In the genomic region with DNA sequence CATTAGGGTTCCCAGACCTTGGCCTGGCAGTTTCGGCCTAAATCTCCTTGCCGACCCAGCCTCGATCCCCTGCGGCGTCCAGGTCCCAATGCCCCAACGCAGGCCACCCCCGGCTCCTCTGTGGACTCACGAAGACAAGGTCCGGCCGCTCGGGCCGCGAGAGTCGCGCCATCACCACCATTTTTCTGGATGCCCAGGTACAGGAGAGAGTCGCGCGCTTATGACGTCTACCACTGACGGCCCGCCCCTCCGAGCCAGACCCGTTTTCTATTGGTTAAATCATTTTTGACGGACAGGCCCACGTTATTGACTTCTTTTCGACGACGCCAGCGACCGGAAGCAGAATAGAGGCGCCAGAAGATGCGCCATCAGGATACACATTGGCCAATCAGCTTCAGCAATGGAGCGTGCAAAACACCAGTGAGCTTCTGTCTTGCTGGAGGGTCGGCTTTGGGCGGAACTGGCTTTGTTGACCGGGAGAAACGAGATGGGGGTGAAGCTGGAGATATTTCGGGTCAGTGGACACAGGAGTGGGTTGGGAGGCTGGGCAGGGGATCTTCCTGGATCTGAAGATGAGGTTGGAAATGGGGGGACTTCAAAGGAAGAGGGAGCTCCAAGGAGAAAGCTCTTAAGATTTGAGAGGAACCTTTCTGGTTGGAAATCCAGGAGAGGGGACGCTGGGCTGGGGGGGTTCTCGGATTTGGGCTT, we compare ENCODE assay signal across 1 cellular context.
TF ChIP-seq lines count a peak whose summit lies in the region.

A gene with protein sequence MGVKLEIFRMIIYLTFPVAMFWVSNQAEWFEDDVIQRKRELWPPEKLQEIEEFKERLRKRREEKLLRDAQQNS (plus strand): TSS at position 447 of the 708 bp plus-strand sequence. CDS start 41 bp downstream, at position 488.
A gene (minus strand): TSS at position 199 of the 708 bp plus-strand sequence. CDS start 18 bp downstream, at position 181.

TF ChIP-seq in HCT116, 20 proteins besides CTCF, POLR2A, EP300 and RAD21 (continued from another document):
- TF ChIP-seq, protein P1, sequence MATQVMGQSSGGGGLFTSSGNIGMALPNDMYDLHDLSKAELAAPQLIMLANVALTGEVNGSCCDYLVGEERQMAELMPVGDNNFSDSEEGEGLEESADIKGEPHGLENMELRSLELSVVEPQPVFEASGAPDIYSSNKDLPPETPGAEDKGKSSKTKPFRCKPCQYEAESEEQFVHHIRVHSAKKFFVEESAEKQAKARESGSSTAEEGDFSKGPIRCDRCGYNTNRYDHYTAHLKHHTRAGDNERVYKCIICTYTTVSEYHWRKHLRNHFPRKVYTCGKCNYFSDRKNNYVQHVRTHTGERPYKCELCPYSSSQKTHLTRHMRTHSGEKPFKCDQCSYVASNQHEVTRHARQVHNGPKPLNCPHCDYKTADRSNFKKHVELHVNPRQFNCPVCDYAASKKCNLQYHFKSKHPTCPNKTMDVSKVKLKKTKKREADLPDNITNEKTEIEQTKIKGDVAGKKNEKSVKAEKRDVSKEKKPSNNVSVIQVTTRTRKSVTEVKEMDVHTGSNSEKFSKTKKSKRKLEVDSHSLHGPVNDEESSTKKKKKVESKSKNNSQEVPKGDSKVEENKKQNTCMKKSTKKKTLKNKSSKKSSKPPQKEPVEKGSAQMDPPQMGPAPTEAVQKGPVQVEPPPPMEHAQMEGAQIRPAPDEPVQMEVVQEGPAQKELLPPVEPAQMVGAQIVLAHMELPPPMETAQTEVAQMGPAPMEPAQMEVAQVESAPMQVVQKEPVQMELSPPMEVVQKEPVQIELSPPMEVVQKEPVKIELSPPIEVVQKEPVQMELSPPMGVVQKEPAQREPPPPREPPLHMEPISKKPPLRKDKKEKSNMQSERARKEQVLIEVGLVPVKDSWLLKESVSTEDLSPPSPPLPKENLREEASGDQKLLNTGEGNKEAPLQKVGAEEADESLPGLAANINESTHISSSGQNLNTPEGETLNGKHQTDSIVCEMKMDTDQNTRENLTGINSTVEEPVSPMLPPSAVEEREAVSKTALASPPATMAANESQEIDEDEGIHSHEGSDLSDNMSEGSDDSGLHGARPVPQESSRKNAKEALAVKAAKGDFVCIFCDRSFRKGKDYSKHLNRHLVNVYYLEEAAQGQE (IDR thresholded peaks at IDR 0.05; ENCODE audit: low read depth) = no peak
- TF ChIP-seq ZFX (IDR thresholded peaks at IDR 0.05) (peak; percentile 44; the same call in 1 of the 2 replicates), POLR2AphosphoS5 (IDR thresholded peaks at IDR 0.05; ENCODE audit: low read depth, low read length) (peak; percentile 55)
